ENCODE assay signal across 1 cellular context in genomic region chr1:231037585-231038517, GRCh38.
TF ChIP-seq lines count a peak whose summit lies in the region.

No MANE protein-coding gene starts in this region.

TF ChIP-seq in HEK293, 187 proteins besides CTCF, POLR2A, EP300 and RAD21 (continued from another document and continues in another):
- TF ChIP-seq BCL6B (tag by site-specific recombination; IDR thresholded peaks at IDR 0.05): no peak
- peak; percentile 94 for TF ChIP-seq WT1 (tag by site-specific recombination; IDR thresholded peaks at IDR 0.05)
- TF ChIP-seq SP3 (tag by site-specific recombination; IDR thresholded peaks at IDR 0.05): no peak
- TF ChIP-seq ZNF670 (tag by site-specific recombination; IDR thresholded peaks at IDR 0.05; ENCODE audit: low read depth): no peak
- no peak for TF ChIP-seq ZNF514 (tag by site-specific recombination; IDR thresholded peaks at IDR 0.05)
- TF ChIP-seq ZNF174 (tag by site-specific recombination; IDR thresholded peaks at IDR 0.05): no peak
- TF ChIP-seq ZNF521 (tag by site-specific recombination; IDR thresholded peaks at IDR 0.05): no peak
- TF ChIP-seq ZBTB44 (tag by site-specific recombination; IDR thresholded peaks at IDR 0.05): peak; percentile 35; the same call in 1 of the 2 replicates
- TF ChIP-seq ZEB2 (tag by site-specific recombination; IDR thresholded peaks at IDR 0.05): peak; percentile 87
- TF ChIP-seq ZNF623 (tag by site-specific recombination; IDR thresholded peaks at IDR 0.05): no peak
- TF ChIP-seq ZNF558 (tag by site-specific recombination; IDR thresholded peaks at IDR 0.05): no peak; the same call in 1 of the 2 replicates
- no peak for TF ChIP-seq ZNF132 (tag by site-specific recombination; IDR thresholded peaks at IDR 0.05; ENCODE audit: borderline replicate concordance)
- no peak for TF ChIP-seq ZNF26 (tag by site-specific recombination; IDR thresholded peaks at IDR 0.05)
- TF ChIP-seq REPIN1 (tag by site-specific recombination; IDR thresholded peaks at IDR 0.05; ENCODE audit: low read depth): peak; percentile 77; the same call in 1 of the 2 replicates
- peak; percentile 22; the same call in 1 of the 2 replicates for TF ChIP-seq ZNF518A (tag by site-specific recombination; conservative IDR thresholded peaks at IDR 0.05; ENCODE audit: low read depth)
- TF ChIP-seq ZNF211 (tag by site-specific recombination; IDR thresholded peaks at IDR 0.05; ENCODE audit: low read depth): no peak
- TF ChIP-seq KLF8 (tag by site-specific recombination; IDR thresholded peaks at IDR 0.05): no peak
- TF ChIP-seq ZNF677 (tag by site-specific recombination; IDR thresholded peaks at IDR 0.05): no peak
- TF ChIP-seq ZFHX2 (tag by site-specific recombination; conservative IDR thresholded peaks at IDR 0.05): no peak
- no peak for TF ChIP-seq MEIS1 (CRISPR knock-in tag; IDR thresholded peaks at IDR 0.05; ENCODE audit: borderline replicate concordance)
- TF ChIP-seq ZFP37 (tag by site-specific recombination; IDR thresholded peaks at IDR 0.05): no peak
- no peak for TF ChIP-seq BCL11A (tag by site-specific recombination; IDR thresholded peaks at IDR 0.05; ENCODE audit: low read depth)
- no peak for TF ChIP-seq ZNF239 (tag by site-specific recombination; IDR thresholded peaks at IDR 0.05)
- peak; percentile 93 for TF ChIP-seq ZIC2 (tag by site-specific recombination; IDR thresholded peaks at IDR 0.05)
- TF ChIP-seq ZNF169 (tag by site-specific recombination; IDR thresholded peaks at IDR 0.05): no peak
- TF ChIP-seq ZNF596 (tag by site-specific recombination; IDR thresholded peaks at IDR 0.05): peak; percentile 16; the same call in 1 of the 2 replicates
- TF ChIP-seq ZNF549 (tag by site-specific recombination; IDR thresholded peaks at IDR 0.05): no peak
- TF ChIP-seq ZNF398 (tag by site-specific recombination; IDR thresholded peaks at IDR 0.05): no peak
- TF ChIP-seq SP7 (tag by site-specific recombination; IDR thresholded peaks at IDR 0.05): peak; percentile 99
- TF ChIP-seq ZFP3 (tag by site-specific recombination; IDR thresholded peaks at IDR 0.05; ENCODE audit: low read depth): no peak
- TF ChIP-seq ZNF37A (tag by site-specific recombination; IDR thresholded peaks at IDR 0.05): no peak
- peak; percentile 86 for TF ChIP-seq INSM2 (tag by site-specific recombination; IDR thresholded peaks at IDR 0.05)
- peak; percentile 85 for TF ChIP-seq ZNF610 (tag by site-specific recombination; IDR thresholded peaks at IDR 0.05; ENCODE audit: borderline replicate concordance)
- no peak for TF ChIP-seq ZNF391 (tag by site-specific recombination; IDR thresholded peaks at IDR 0.05; ENCODE audit: borderline replicate concordance, low read depth)
- TF ChIP-seq ZNF23 (tag by site-specific recombination; IDR thresholded peaks at IDR 0.05; ENCODE audit: borderline replicate concordance): no peak
- TF ChIP-seq ZNF302 (tag by site-specific recombination; IDR thresholded peaks at IDR 0.05; ENCODE audit: low read depth): no peak
- TF ChIP-seq ZNF121 (tag by site-specific recombination; IDR thresholded peaks at IDR 0.05): peak; percentile 92
- TF ChIP-seq ZNF513 (tag by site-specific recombination; IDR thresholded peaks at IDR 0.05): no peak
- TF ChIP-seq ZNF114 (tag by site-specific recombination; IDR thresholded peaks at IDR 0.05): no peak
- no peak for TF ChIP-seq ZNF792 (tag by site-specific recombination; IDR thresholded peaks at IDR 0.05)
- no peak for TF ChIP-seq ZNF488 (tag by site-specific recombination; IDR thresholded peaks at IDR 0.05)
- TF ChIP-seq ZNF354C (tag by site-specific recombination; IDR thresholded peaks at IDR 0.05; ENCODE audit: borderline replicate concordance, low read depth): no peak
- no peak for TF ChIP-seq ZBTB48 (tag by site-specific recombination; IDR thresholded peaks at IDR 0.05)
- peak; percentile 60; the same call in 1 of the 2 replicates for TF ChIP-seq SCRT1 (tag by site-specific recombination; IDR thresholded peaks at IDR 0.05; ENCODE audit: borderline replicate concordance)
- no peak for TF ChIP-seq HIC1 (tag by site-specific recombination; IDR thresholded peaks at IDR 0.05)
- TF ChIP-seq ZNF843 (tag by site-specific recombination; IDR thresholded peaks at IDR 0.05): peak; percentile 95
- TF ChIP-seq ZNF624 (tag by site-specific recombination; IDR thresholded peaks at IDR 0.05): no peak
- no peak for TF ChIP-seq ZNF529 (tag by site-specific recombination; IDR thresholded peaks at IDR 0.05; ENCODE audit: insufficient replicate concordance)
